In the genomic region with DNA sequence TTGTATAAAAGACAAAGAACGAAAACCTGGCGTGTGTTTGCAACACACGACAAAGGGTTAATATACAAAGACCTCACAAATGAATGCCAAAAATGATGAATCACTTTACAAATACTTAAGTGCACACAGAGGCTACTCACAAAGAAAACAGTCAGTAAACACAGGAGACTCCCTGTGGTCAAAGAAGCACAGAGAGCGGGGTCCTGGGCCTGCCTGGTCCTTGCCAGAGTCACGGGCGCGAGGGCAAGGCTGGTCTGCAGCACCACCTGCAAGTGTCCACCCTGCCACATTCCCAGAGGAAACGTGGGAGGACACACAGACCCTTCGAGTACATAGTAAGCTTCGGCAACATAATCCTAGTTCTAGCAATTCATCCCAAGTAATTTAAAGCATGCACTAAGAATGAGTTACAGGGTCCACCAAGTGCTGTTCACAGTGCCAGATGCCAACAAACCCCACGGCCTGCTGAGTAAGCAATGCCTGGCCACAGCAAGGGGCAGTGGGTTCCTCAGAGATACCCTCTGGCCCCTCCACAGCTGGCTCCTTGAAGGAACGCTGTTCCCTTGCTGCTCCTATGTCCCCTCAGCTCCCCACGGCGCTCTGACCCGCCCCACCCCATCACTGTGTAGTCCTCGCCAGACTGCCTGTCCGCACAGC, we compare ENCODE assay signal across 10 cellular contexts. TPM values are rescaled to one million over a fixed set of nuclear protein-coding genes. Genes with fewer than 3 reads are reported as not detected.
DNase-seq lines count a peak whose midpoint lies in the region; ATAC-seq, FAIRE-seq and TF ChIP-seq lines count a peak whose summit lies in the region.
"Had no signal": no experiment of that assay in that cellular context is flagged by ENCODE, and none has a peak within 500 bp of the region (broad histone marks: within the 10 kb centered on the region; RNA-seq: fewer than 3 reads in every experiment).

No MANE protein-coding gene starts in this region.

- FAIRE-seq in endothelial cell of umbilical vein (lab: Jason Lieb, UNC) = peak; percentile 81

- no peaks in the 10 kb centered on the region for H3K9me2 ChIP-seq in PC-3 (replicated peaks; ENCODE audit: low read length)

- BruUV-seq in PC-3 (replicated peaks; lab: Mats Ljungman, UMichigan) (no TSS peak), endothelial cell of umbilical vein (replicated peaks; lab: Mats Ljungman, UMichigan) (no TSS peak)

- peak overlapping the region; percentile 23; the same call in 1 of the 2 replicates for H3K4me3 ChIP-seq in PC-3 (ENCODE audit: low read length)
- H3K4me3 ChIP-seq in endothelial cell of umbilical vein (replicated peaks in 1 of 3; ENCODE audit: insufficient read depth in 1 of 3, low read depth in 1 of 3, low read length in 3 of 3) = peak overlapping the region in 1 of 3 experiments; percentile 13
- no peak overlapping the region for H3K4me3 ChIP-seq in retinal pigment epithelial cell (ENCODE audit: low read length)
- H3K4me3 ChIP-seq in esophagus muscularis mucosa = peak overlapping the region in 1 of 4 donors; percentile 18
- H3K4me3 ChIP-seq in tibial nerve = peak overlapping the region in 1 of 4 donors; percentile 9
- H3K4me3 ChIP-seq: suprapubic skin had no signal

- H3K79me2 ChIP-seq in PC-3 (ENCODE audit: low read length) (peaks cover 46% of the 10 kb centered on the region), endothelial cell of umbilical vein (ENCODE audit: control insufficient read depth, insufficient read depth, low read length) (peaks cover 49% of the 10 kb centered on the region)

- peak; percentile 88 for DNase-seq in EL
- peak; percentile 95 for DNase-seq in PC-3
- peak; percentile 78 for DNase-seq in endothelial cell of umbilical vein (ENCODE audit: low read depth, low spot score)
- peak; percentile 68 for DNase-seq in retinal pigment epithelial cell (ENCODE audit: low read depth)
- no peak for DNase-seq in esophagus muscularis mucosa (ENCODE audit: extremely low spot score)
- no peak for DNase-seq in tibial nerve (ENCODE audit: low spot score in 2 of 2)
- DNase-seq in NAMALWA (ENCODE audit: low spot score) = no peak
- DNase-seq: anterior cingulate cortex had no signal

- H3K4me1 ChIP-seq in PC-3 (ENCODE audit: insufficient read depth, low read length) = peaks cover 32% of the 10 kb centered on the region
- peaks cover 27% of the 10 kb centered on the region for H3K4me1 ChIP-seq in endothelial cell of umbilical vein (ENCODE audit: control insufficient read depth, extremely low read depth, insufficient read depth, low read length)
- H3K4me1 ChIP-seq in esophagus muscularis mucosa = peaks cover 10 to 16% (median 13%) of the 10 kb centered on the region in 4 donors
- H3K4me1 ChIP-seq in tibial nerve = peaks cover 0 to 23% (median 7%) of the 10 kb centered on the region in 4 donors

- H3K4me2 ChIP-seq in PC-3 (ENCODE audit: low read length) (peak overlapping the region; percentile 68), endothelial cell of umbilical vein (ENCODE audit: insufficient read depth, low read length) (peak overlapping the region; percentile 75)

- intact Hi-C loops in PC-3 (cut with micrococcal nuclease) (loop anchor here (1.0 kb wide), 3 partner anchors 8 to 23 kb away; no protein-coding TSS in a partner anchor), endothelial cell of umbilical vein (cut with micrococcal nuclease) (loop anchor here (1.0 to 2.0 kb wide), 2 partner anchors 10 to 24 kb away; partner anchors contain the start of gene FAAP100), esophagus muscularis mucosa (cut with DNase I) (no loop called here)

- H3K9ac ChIP-seq in PC-3 (ENCODE audit: low read length) = no peak overlapping the region
- peak overlapping the region; percentile 47 for H3K9ac ChIP-seq in endothelial cell of umbilical vein (replicated peaks; ENCODE audit: extremely low read depth, insufficient read depth, low read length)

- peak overlapping the region; percentile 73 for H3K27ac ChIP-seq in PC-3 (ENCODE audit: low read length)
- peak overlapping the region; percentile 81 for H3K27ac ChIP-seq in endothelial cell of umbilical vein (ENCODE audit: insufficient read depth, low read depth, low read length)
- peak overlapping the region in 1 of 4 donors; percentile 25 for H3K27ac ChIP-seq in esophagus muscularis mucosa (replicated peaks in 1 of 4)
- peak overlapping the region in 1 of 4 donors; percentile 31 for H3K27ac ChIP-seq in tibial nerve
- H3K27ac ChIP-seq: suprapubic skin had no signal

- H4K20me1 ChIP-seq in PC-3 (ENCODE audit: low read length) (peaks cover 60% of the 10 kb centered on the region), endothelial cell of umbilical vein (replicated peaks; ENCODE audit: control insufficient read depth, extremely low read depth, insufficient read depth, low read length) (no peaks in the 10 kb centered on the region)

- dilution Hi-C loops in endothelial cell of umbilical vein (cut with MboI; ENCODE audit: extremely low pct_ligation_motif_present, low sequenced_read_pairs) = no loop called here

- H3K36me3 ChIP-seq in PC-3 (ENCODE audit: low read depth, low read length) = peaks cover 37% of the 10 kb centered on the region
- peaks cover 15 to 19% of the 10 kb centered on the region in 2 experiments for H3K36me3 ChIP-seq in endothelial cell of umbilical vein (ENCODE audit: control insufficient read depth in 2 of 2, extremely low read depth in 1 of 2, insufficient read depth in 2 of 2, low read length in 2 of 2)
- H3K36me3 ChIP-seq in esophagus muscularis mucosa = peaks cover 11 to 84% (median 74%) of the 10 kb centered on the region in 4 donors
- H3K36me3 ChIP-seq in tibial nerve = peaks cover 0 to 67% (median 0%) of the 10 kb centered on the region in 3 donors

- H3K9me1 ChIP-seq in endothelial cell of umbilical vein (replicated peaks; ENCODE audit: control insufficient read depth, extremely low read depth, insufficient read depth, low read length) = no peaks in the 10 kb centered on the region

- TF ChIP-seq EP300 in esophagus muscularis mucosa (IDR thresholded peaks at IDR 0.05) (no peak), tibial nerve (IDR thresholded peaks at IDR 0.05) (no peak)

- TF ChIP-seq CTCF in PC-3 (conservative IDR thresholded peaks at IDR 0.05; ENCODE audit: low read depth, low read length) = 0 out of 2 replicates have a peak, but pooled peaks have one; percentile 10
- TF ChIP-seq CTCF in endothelial cell of umbilical vein (IDR thresholded peaks at IDR 0.05; ENCODE audit: extremely low read depth in 1 of 2, insufficient read depth in 1 of 2, low read depth in 1 of 2, low read length in 2 of 2) = no peak
- peak; percentile 3 for TF ChIP-seq CTCF in retinal pigment epithelial cell (conservative IDR thresholded peaks at IDR 0.05; ENCODE audit: low read depth, low read length)
- no peak for TF ChIP-seq CTCF in esophagus muscularis mucosa (IDR thresholded peaks at IDR 0.05)
- TF ChIP-seq CTCF in tibial nerve (IDR thresholded peaks at IDR 0.05) = no peak

- H3F3A ChIP-seq in PC-3 (ENCODE audit: low read length, unreplicated experiment) = peaks cover 4% of the 10 kb centered on the region

- no peak overlapping the region for H2AFZ ChIP-seq in PC-3 (ENCODE audit: low read length)
- H2AFZ ChIP-seq in endothelial cell of umbilical vein (ENCODE audit: low read depth, low read length) = no peak overlapping the region

- peak; percentile 60 for TF ChIP-seq POLR2A in endothelial cell of umbilical vein (IDR thresholded peaks at IDR 0.05; ENCODE audit: low read depth, low read length)
- TF ChIP-seq POLR2A in esophagus muscularis mucosa (IDR thresholded peaks at IDR 0.05; ENCODE audit: low read depth) = no peak
- TF ChIP-seq POLR2A in tibial nerve (IDR thresholded peaks at IDR 0.05) = no peak

- H3K9me3 ChIP-seq in PC-3 (ENCODE audit: low read length) (no peaks in the 10 kb centered on the region), endothelial cell of umbilical vein (replicated peaks; ENCODE audit: control insufficient read depth, insufficient read depth, low read length) (no peaks in the 10 kb centered on the region), esophagus muscularis mucosa (no peaks in the 10 kb centered on the region), tibial nerve (no peaks in the 10 kb centered on the region)
- H3K9me3 ChIP-seq: suprapubic skin had no signal

- WGBS in esophagus muscularis mucosa = 71% methylated on average over 17 of the region's 17 CpGs
- 31 to 36% methylated on average over 17 of the region's 17 CpGs for WGBS in tibial nerve, 2 donors

- CTCF ChIA-PET in PC-3 (lab: Charles Lee) (interaction anchor here (0.6 kb wide), 1 partner anchor 65 kb away, joined by 3 read pairs; no protein-coding TSS in a partner anchor), endothelial cell of umbilical vein (lab: Charles Lee) (interaction anchor here (0.8 to 2.7 kb wide), 4 partner anchors 10 to 24 kb away, joined by 3 to 18 read pairs (median 8); no protein-coding TSS in a partner anchor)

- H3K27me3 ChIP-seq in PC-3 (ENCODE audit: low read length) (no peaks in the 10 kb centered on the region), endothelial cell of umbilical vein (ENCODE audit: control insufficient read depth in 2 of 2, insufficient read depth in 2 of 2, low read length in 2 of 2) (no peaks in the 10 kb centered on the region), esophagus muscularis mucosa (no peaks in the 10 kb centered on the region), tibial nerve (no peaks in the 10 kb centered on the region)
- H3K27me3 ChIP-seq: suprapubic skin had no signal

- ATAC-seq in PC-3 (peak; percentile 97), GM21737 (IDR thresholded peaks at IDR 0.05; ENCODE audit: unreplicated experiment) (no peak)

- POLR2A ChIA-PET in PC-3 (lab: Charles Lee; ENCODE audit: unreplicated experiment) (interaction anchor here (1.0 kb wide), 1 partner anchor 10 kb away, joined by 3 read pairs; no protein-coding TSS in a partner anchor), endothelial cell of umbilical vein (lab: Charles Lee) (interaction anchor here (1.0 to 1.5 kb wide), 4 partner anchors 10 to 24 kb away, joined by 3 to 13 read pairs (median 4); partner anchors contain the start of gene FAAP100)

RNA-seq across cellular contexts. Expression of gene FAAP100, which starts 24.6 kb away (rescaled TPM):
- total RNA-seq in PC-3 (2014; rRNA removed) = 23.3 and 34.6 TPM in 2 replicates
- 50.2 and 54.3 TPM in 2 replicates for total RNA-seq in endothelial cell of umbilical vein
- polyA plus RNA-seq in endothelial cell of umbilical vein = 35.4 and 40.4 TPM in 2 replicates
- polyA plus RNA-seq in endothelial cell of umbilical vein (2011; cell fraction: cytosol; rRNA removed) = 18.0 and 31.7 TPM in 2 replicates
- 58.5 and 65.6 TPM in 2 replicates for polyA plus RNA-seq in endothelial cell of umbilical vein (2011; cell fraction: nucleus; rRNA removed)
- polyA plus RNA-seq in endothelial cell of umbilical vein (2012) = 17.9 and 28.1 TPM in 2 replicates
- 21.6 and 30.8 TPM in 2 replicates for polyA minus RNA-seq in endothelial cell of umbilical vein
- 7.8 TPM for polyA minus RNA-seq in endothelial cell of umbilical vein (2011; cell fraction: cytosol; rRNA and poly(A)+ RNA removed)
- polyA minus RNA-seq in endothelial cell of umbilical vein (2011; cell fraction: nucleus; rRNA and poly(A)+ RNA removed) = 34.6 and 44.7 TPM in 2 replicates
- total RNA-seq in esophagus muscularis mucosa = 10 to 100 TPM; 13.7 to 33.3 (median 18.6) TPM
- 10 to 100 TPM; 20.1 to 41.7 (median 26.7) TPM for total RNA-seq in tibial nerve

RNA-seq across cellular contexts. Expression of gene FSCN2, which starts 48.6 kb away (rescaled TPM):
- total RNA-seq in PC-3 (2014; rRNA removed) (0.87 and 2.4 TPM in 2 replicates), endothelial cell of umbilical vein (0.58 and 0.71 TPM in 2 replicates), esophagus muscularis mucosa (1 to 10 TPM; 1.2 to 2.4 (median 1.7) TPM), tibial nerve (1 to 10 TPM in 3 of 4 donors, under 1 TPM in 1; 0.42 to 4.4 (median 3.7) TPM)
- 0.32 and 0.46 TPM in 2 replicates for polyA plus RNA-seq in endothelial cell of umbilical vein
- 0.06 and 0.10 TPM in 2 replicates for polyA plus RNA-seq in endothelial cell of umbilical vein (2011; cell fraction: cytosol; rRNA removed)
- polyA plus RNA-seq in endothelial cell of umbilical vein (2011; cell fraction: nucleus; rRNA removed) = 0.43 and 0.87 TPM in 2 replicates
- polyA plus RNA-seq in endothelial cell of umbilical vein (2012) = 0.12 and 0.25 TPM in 2 replicates
- polyA minus RNA-seq in endothelial cell of umbilical vein = 0.41 TPM in 1 of 2 replicates, not detected in the other
- polyA minus RNA-seq in endothelial cell of umbilical vein (2011; cell fraction: cytosol; rRNA and poly(A)+ RNA removed) = 1.1 TPM
- polyA minus RNA-seq in endothelial cell of umbilical vein (2011; cell fraction: nucleus; rRNA and poly(A)+ RNA removed) = 0.67 and 1.4 TPM in 2 replicates

Comparison
In these comparisons a context has a peak if more than half of its experiments do, and no peak if none do; other contexts are left out.
1. DNase-seq: peak in EL (single experiment), PC-3 (single experiment), endothelial cell of umbilical vein (single experiment) and retinal pigment epithelial cell (single experiment); none in esophagus muscularis mucosa (single experiment), tibial nerve (0 of 2) and NAMALWA (single experiment).
2. CTCF ChIP-seq: peak in PC-3 (single experiment) and retinal pigment epithelial cell (single experiment); none in endothelial cell of umbilical vein (0 of 2), esophagus muscularis mucosa (0 of 3) and tibial nerve (0 of 5).